ENCODE assay signal across 8 cellular contexts in genomic region chr11:68312780-68313573, GRCh38. TPM values are rescaled to one million over a fixed set of nuclear protein-coding genes. Genes with fewer than 3 reads are reported as not detected.
A peak's percentile ranks its signal among the peaks of the same experiment; 100 is the strongest.
DNase-seq lines count a peak whose midpoint lies in the region; ATAC-seq and TF ChIP-seq lines count a peak whose summit lies in the region.

No MANE protein-coding gene starts in this region.

- H3K36me3 Mint-ChIP-seq in activated T-cell treated with anti-CD3 and anti-CD28 coated beads, Interleukin-2, amount 50 U/mL, for 24 hours (ENCODE audit: low read depth), result peaks cover 2% of the 10 kb centered on the region
- no peaks in the 10 kb centered on the region for H3K36me3 Mint-ChIP-seq in glutamatergic neuron (ENCODE audit: unreplicated experiment)

- no peaks in the 10 kb centered on the region for H3K36me3 ChIP-seq in rectal smooth muscle tissue (ENCODE audit: control insufficient read depth, insufficient read depth, low read length)

- peak overlapping the region; percentile 38 for H3K9ac ChIP-seq in rectal smooth muscle tissue (ENCODE audit: low read length)

- peak; percentile 17 for ATAC-seq in GM21825 (IDR thresholded peaks at IDR 0.05; ENCODE audit: unreplicated experiment)
- no peak for ATAC-seq in GM19452 (IDR thresholded peaks at IDR 0.05; ENCODE audit: unreplicated experiment)
- no peak for ATAC-seq in HG02623 (IDR thresholded peaks at IDR 0.05; ENCODE audit: unreplicated experiment)

- H3K27ac ChIP-seq in rectal smooth muscle tissue (ENCODE audit: low read depth, low read length), result peak overlapping the region; percentile 57

- H3K27me3 Mint-ChIP-seq in activated T-cell treated with anti-CD3 and anti-CD28 coated beads, Interleukin-2, amount 50 U/mL, for 24 hours, result peaks cover 2% of the 10 kb centered on the region
- peaks cover 10% of the 10 kb centered on the region for H3K27me3 Mint-ChIP-seq in glutamatergic neuron (ENCODE audit: unreplicated experiment)

- no peak for TF ChIP-seq CTCF in glutamatergic neuron (IDR thresholded peaks at IDR 0.05; ENCODE audit: partially characterized antibody, unreplicated experiment)

- peaks cover 32% of the 10 kb centered on the region for H3K4me1 ChIP-seq in rectal smooth muscle tissue (ENCODE audit: control insufficient read depth, insufficient read depth, low read length)

- H3K27me3 ChIP-seq in rectal smooth muscle tissue (ENCODE audit: control insufficient read depth, insufficient read depth, low read length), result no peaks in the 10 kb centered on the region

- peaks cover 20% of the 10 kb centered on the region for H3K4me1 Mint-ChIP-seq in activated T-cell treated with anti-CD3 and anti-CD28 coated beads, Interleukin-2, amount 50 U/mL, for 24 hours (ENCODE audit: low read depth)
- H3K4me1 Mint-ChIP-seq in glutamatergic neuron (ENCODE audit: low read depth, unreplicated experiment), result peaks cover 8% of the 10 kb centered on the region

- peak overlapping the region; percentile 76 for H3K4me3 ChIP-seq in rectal smooth muscle tissue (ENCODE audit: low read length)

- no peaks in the 10 kb centered on the region for H3K9me3 Mint-ChIP-seq in activated T-cell treated with anti-CD3 and anti-CD28 coated beads, Interleukin-2, amount 50 U/mL, for 24 hours
- H3K9me3 Mint-ChIP-seq in glutamatergic neuron (ENCODE audit: unreplicated experiment), result peaks cover 10% of the 10 kb centered on the region

- peak overlapping the region; percentile 63 for H3K27ac Mint-ChIP-seq in activated T-cell treated with anti-CD3 and anti-CD28 coated beads, Interleukin-2, amount 50 U/mL, for 24 hours
- peak overlapping the region; percentile 76 for H3K27ac Mint-ChIP-seq in glutamatergic neuron (ENCODE audit: unreplicated experiment)

- H3K4me3 Mint-ChIP-seq in activated T-cell treated with anti-CD3 and anti-CD28 coated beads, Interleukin-2, amount 50 U/mL, for 24 hours, result peak overlapping the region; percentile 85
- peak overlapping the region; percentile 90 for H3K4me3 Mint-ChIP-seq in glutamatergic neuron (ENCODE audit: unreplicated experiment)

- DNase-seq in AG08396 (ENCODE audit: low spot score) (peak; percentile 62), glutamatergic neuron (no peak), occipital lobe (lab: John Stamatoyannopoulos, UW) (no peak)
- DNase-seq in activated T-cell treated with anti-CD3 and anti-CD28 coated beads, Interleukin-2, amount 50 U/mL, for 24 hours, result peak; percentile 65

RNA-seq across cellular contexts. Expression of gene LRP5, which starts 0.6 kb away (rescaled TPM):
- total RNA-seq in glutamatergic neuron (ENCODE audit: unreplicated experiment) (17.4 TPM), occipital lobe (15.1 TPM)

RNA-seq across cellular contexts. Expression of gene C11orf24, which starts 41.2 kb away (rescaled TPM):
- total RNA-seq in glutamatergic neuron (ENCODE audit: unreplicated experiment) (58.4 TPM), occipital lobe (10.6 TPM)

Comparison
In these comparisons a context has a peak if more than half of its experiments do, and no peak if none do; other contexts are left out.
1. DNase-seq: peak in AG08396 (single experiment) and activated T-cell treated with anti-CD3 and anti-CD28 coated beads, Interleukin-2, amount 50 U/mL, for 24 hours (single experiment); none in glutamatergic neuron (single experiment) and occipital lobe (single experiment).